Comparison of ENCODE assay signal across 14 cellular contexts in the genomic region with DNA sequence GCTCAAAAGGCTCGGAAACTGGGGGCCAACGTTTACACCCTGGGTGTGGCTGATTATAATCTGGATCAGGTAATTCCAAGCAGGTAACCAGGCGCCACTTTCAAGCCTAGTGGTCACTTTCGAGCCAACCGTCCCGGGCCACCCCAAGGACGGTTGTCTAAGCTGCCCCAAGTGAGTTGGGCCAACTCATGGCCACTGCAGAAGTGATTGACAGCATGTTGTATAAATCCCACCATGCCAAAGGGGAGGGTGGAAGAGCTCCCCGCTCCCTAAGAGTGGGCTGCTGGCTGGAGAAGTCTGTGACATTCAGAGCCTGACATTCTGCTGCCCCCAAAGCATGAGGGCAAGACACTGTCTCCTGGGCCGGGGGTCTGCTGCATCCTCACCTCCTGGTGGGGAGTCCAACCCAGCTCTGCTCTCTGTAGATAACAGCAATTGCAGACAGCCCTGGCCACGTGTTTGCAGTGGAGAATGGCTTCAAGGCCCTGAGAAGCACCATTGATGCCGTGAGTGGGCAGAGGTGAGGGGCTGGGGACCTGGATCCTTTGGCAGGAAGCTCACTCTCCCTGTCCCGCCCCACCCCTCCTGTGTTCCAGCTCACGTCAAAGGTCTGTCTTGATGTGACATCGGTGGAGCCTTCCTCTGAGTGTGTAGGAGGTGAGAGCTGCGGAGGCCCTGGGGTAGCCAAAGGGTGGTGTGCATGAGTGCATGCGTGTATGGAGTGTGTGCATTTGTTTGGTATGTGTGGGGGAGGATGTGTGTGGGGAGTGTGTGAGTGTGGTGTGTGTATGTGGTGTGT. TPM values are rescaled to one million over a fixed set of nuclear protein-coding genes. Genes with fewer than 3 reads are reported as not detected.
DNase-seq lines count a peak whose midpoint lies in the region; ATAC-seq and TF ChIP-seq lines count a peak whose summit lies in the region.
"Had no signal": no experiment of that assay in that cellular context is flagged by ENCODE, and none has a peak within 500 bp of the region (broad histone marks: within the 10 kb centered on the region; RNA-seq: fewer than 3 reads in every experiment).

No MANE protein-coding gene starts in this region.

- H3K27ac Mint-ChIP-seq in T-helper 1 cell treated with Interleukin-12 subunit alpha and Interleukin-12 subunit beta and Interleukin-4 antibody, amounts not matched to agents 30 μg/mL and 1 μg/mL, for 36 hours: peak overlapping the region; percentile 76
- H3K27ac Mint-ChIP-seq in activated naive CD8-positive, alpha-beta T cell treated with anti-CD3 and anti-CD28 coated beads, Interleukin-2, amount 10 ng/mL, durations not matched to agents 7 days and 5 days: no peak overlapping the region
- H3K27ac Mint-ChIP-seq in CD14-positive monocyte: peak overlapping the region in 1 of 7 donors; percentile 55
- H3K27ac Mint-ChIP-seq: natural killer cell had no signal

- no peaks in the 10 kb centered on the region for H3K9me3 Mint-ChIP-seq in activated T-cell treated with anti-CD3 and anti-CD28 coated beads, Interleukin-2, amount 50 U/mL, for 4 hours
- no peaks in the 10 kb centered on the region for H3K9me3 Mint-ChIP-seq in T-helper 1 cell treated with Interleukin-12 subunit alpha and Interleukin-12 subunit beta and Interleukin-4 antibody, amounts not matched to agents 30 μg/mL and 1 μg/mL, for 36 hours
- H3K9me3 Mint-ChIP-seq in activated naive CD8-positive, alpha-beta T cell treated with anti-CD3 and anti-CD28 coated beads, Interleukin-2, amount 10 ng/mL, durations not matched to agents 7 days and 5 days: no peaks in the 10 kb centered on the region
- H3K9me3 Mint-ChIP-seq in CD14-positive monocyte: peaks cover 0 to 2% (median 0%) of the 10 kb centered on the region in 7 donors
- H3K9me3 Mint-ChIP-seq: natural killer cell had no signal

- ATAC-seq in activated T-cell treated with anti-CD3 and anti-CD28 coated beads, Interleukin-2, amount 50 U/mL, for 4 hours: peak; percentile 64 to 78
- peak; percentile 41 for ATAC-seq in activated naive CD8-positive, alpha-beta T cell treated with anti-CD3 and anti-CD28 coated beads, Interleukin-2, amount 10 ng/mL, durations not matched to agents 7 days and 5 days (ENCODE audit: low read depth)
- peak; percentile 60 for ATAC-seq in stimulated activated naive CD8-positive, alpha-beta T cell treated with anti-CD3 and anti-CD28 coated beads, Interleukin-15, Interleukin-2, amounts not matched to agents 100 U/mL and 50 U/mL, for 24 hours
- ATAC-seq in GM18520 (IDR thresholded peaks at IDR 0.05; ENCODE audit: unreplicated experiment): no peak
- ATAC-seq: left cardiac atrium had no signal

- no peak for TF ChIP-seq CTCF in CD14-positive monocyte (IDR thresholded peaks at IDR 0.05)

- H3K4me1 Mint-ChIP-seq in activated T-cell treated with anti-CD3 and anti-CD28 coated beads, Interleukin-2, amount 50 U/mL, for 4 hours (ENCODE audit: low read depth): peaks cover 25% of the 10 kb centered on the region
- peaks cover 12% of the 10 kb centered on the region for H3K4me1 Mint-ChIP-seq in T-helper 1 cell treated with Interleukin-12 subunit alpha and Interleukin-12 subunit beta and Interleukin-4 antibody, amounts not matched to agents 30 μg/mL and 1 μg/mL, for 36 hours (ENCODE audit: low read depth)
- peaks cover 20% of the 10 kb centered on the region for H3K4me1 Mint-ChIP-seq in activated naive CD8-positive, alpha-beta T cell treated with anti-CD3 and anti-CD28 coated beads, Interleukin-2, amount 10 ng/mL, durations not matched to agents 7 days and 5 days
- H3K4me1 Mint-ChIP-seq in CD14-positive monocyte: peaks cover 24% of the 10 kb centered on the region

- H3K4me3 Mint-ChIP-seq in activated T-cell treated with anti-CD3 and anti-CD28 coated beads, Interleukin-2, amount 50 U/mL, for 4 hours: peak overlapping the region; percentile 43
- H3K4me3 Mint-ChIP-seq in T-helper 1 cell treated with Interleukin-12 subunit alpha and Interleukin-12 subunit beta and Interleukin-4 antibody, amounts not matched to agents 30 μg/mL and 1 μg/mL, for 36 hours: peak overlapping the region; percentile 83
- no peak overlapping the region for H3K4me3 Mint-ChIP-seq in activated naive CD8-positive, alpha-beta T cell treated with anti-CD3 and anti-CD28 coated beads, Interleukin-2, amount 10 ng/mL, durations not matched to agents 7 days and 5 days
- no peak overlapping the region for H3K4me3 Mint-ChIP-seq in CD14-positive monocyte
- H3K4me3 Mint-ChIP-seq: natural killer cell had no signal

- no peaks in the 10 kb centered on the region for H3K36me3 Mint-ChIP-seq in activated T-cell treated with anti-CD3 and anti-CD28 coated beads, Interleukin-2, amount 50 U/mL, for 4 hours (ENCODE audit: insufficient read depth)
- no peaks in the 10 kb centered on the region for H3K36me3 Mint-ChIP-seq in T-helper 1 cell treated with Interleukin-12 subunit alpha and Interleukin-12 subunit beta and Interleukin-4 antibody, amounts not matched to agents 30 μg/mL and 1 μg/mL, for 36 hours (ENCODE audit: low read depth)
- no peaks in the 10 kb centered on the region for H3K36me3 Mint-ChIP-seq in activated naive CD8-positive, alpha-beta T cell treated with anti-CD3 and anti-CD28 coated beads, Interleukin-2, amount 10 ng/mL, durations not matched to agents 7 days and 5 days
- H3K36me3 Mint-ChIP-seq in CD14-positive monocyte: no peaks in the 10 kb centered on the region
- H3K36me3 Mint-ChIP-seq: natural killer cell had no signal

- peaks cover 2% of the 10 kb centered on the region for H3K27me3 Mint-ChIP-seq in activated T-cell treated with anti-CD3 and anti-CD28 coated beads, Interleukin-2, amount 50 U/mL, for 4 hours (ENCODE audit: low read depth)
- no peaks in the 10 kb centered on the region for H3K27me3 Mint-ChIP-seq in T-helper 1 cell treated with Interleukin-12 subunit alpha and Interleukin-12 subunit beta and Interleukin-4 antibody, amounts not matched to agents 30 μg/mL and 1 μg/mL, for 36 hours (ENCODE audit: low read depth)
- H3K27me3 Mint-ChIP-seq in activated naive CD8-positive, alpha-beta T cell treated with anti-CD3 and anti-CD28 coated beads, Interleukin-2, amount 10 ng/mL, durations not matched to agents 7 days and 5 days: no peaks in the 10 kb centered on the region
- peaks cover 0 to 8% (median 0%) of the 10 kb centered on the region in 3 donors for H3K27me3 Mint-ChIP-seq in CD14-positive monocyte (ENCODE audit: low read depth in 3 of 3)

- intact Hi-C loops in CD14-positive monocyte (cut with micrococcal nuclease): no loop called here

- no peak for DNase-seq in activated T-cell treated with anti-CD3 and anti-CD28 coated beads, Interleukin-2, amount 50 U/mL, for 4 hours
- DNase-seq in activated T-cell treated with anti-CD3 and anti-CD28 coated beads, Interleukin-2, amount 50 U/mL, for 1 hour: no peak
- DNase-seq in activated naive CD8-positive, alpha-beta T cell treated with anti-CD3 and anti-CD28 coated beads, Interleukin-2, amount 10 ng/mL, durations not matched to agents 7 days and 5 days: no peak
- DNase-seq in stimulated activated naive CD8-positive, alpha-beta T cell treated with anti-CD3 and anti-CD28 coated beads, Interleukin-15, Interleukin-2, amounts not matched to agents 100 U/mL and 50 U/mL, for 24 hours: peak; percentile 32
- DNase-seq in kidney tubule cell (ENCODE audit: low spot score): no peak
- DNase-seq in CD14-positive monocyte (ENCODE audit: low spot score): no peak
- DNase-seq: left cardiac atrium, natural killer cell, NCI-H1105, SIG-M5 had no signal

- POLR2A ChIA-PET in activated naive CD8-positive, alpha-beta T cell treated with anti-CD3 and anti-CD28 coated beads, Interleukin-2, amount 10 ng/mL, durations not matched to agents 7 days and 5 days (lab: Charles Lee): no interaction called here

RNA-seq across cellular contexts. Expression of gene ANTXRL, which starts 10.8 kb away (rescaled TPM):
- not detected for total RNA-seq in activated T-cell treated with anti-CD3 and anti-CD28 coated beads, Interleukin-2, amount 50 U/mL, for 4 hours
- not detected for total RNA-seq in activated naive CD8-positive, alpha-beta T cell treated with anti-CD3 and anti-CD28 coated beads, Interleukin-2, amount 10 ng/mL, durations not matched to agents 7 days and 5 days
- polyA plus RNA-seq in CD14-positive monocyte: not detected
- total RNA-seq: astrocyte, left cardiac atrium, natural killer cell, vagina had no signal

Comparison
In these comparisons a context has a peak if more than half of its experiments do, and no peak if none do; other contexts are left out.
1. H3K4me3 Mint-ChIP-seq: peak in activated T-cell treated with anti-CD3 and anti-CD28 coated beads, Interleukin-2, amount 50 U/mL, for 4 hours (single experiment) and T-helper 1 cell treated with Interleukin-12 subunit alpha and Interleukin-12 subunit beta and Interleukin-4 antibody, amounts not matched to agents 30 μg/mL and 1 μg/mL, for 36 hours (single experiment); none in activated naive CD8-positive, alpha-beta T cell treated with anti-CD3 and anti-CD28 coated beads, Interleukin-2, amount 10 ng/mL, durations not matched to agents 7 days and 5 days (single experiment) and CD14-positive monocyte (0 of 2).